ENCODE assay signal across 14 cellular contexts in the genomic region with DNA sequence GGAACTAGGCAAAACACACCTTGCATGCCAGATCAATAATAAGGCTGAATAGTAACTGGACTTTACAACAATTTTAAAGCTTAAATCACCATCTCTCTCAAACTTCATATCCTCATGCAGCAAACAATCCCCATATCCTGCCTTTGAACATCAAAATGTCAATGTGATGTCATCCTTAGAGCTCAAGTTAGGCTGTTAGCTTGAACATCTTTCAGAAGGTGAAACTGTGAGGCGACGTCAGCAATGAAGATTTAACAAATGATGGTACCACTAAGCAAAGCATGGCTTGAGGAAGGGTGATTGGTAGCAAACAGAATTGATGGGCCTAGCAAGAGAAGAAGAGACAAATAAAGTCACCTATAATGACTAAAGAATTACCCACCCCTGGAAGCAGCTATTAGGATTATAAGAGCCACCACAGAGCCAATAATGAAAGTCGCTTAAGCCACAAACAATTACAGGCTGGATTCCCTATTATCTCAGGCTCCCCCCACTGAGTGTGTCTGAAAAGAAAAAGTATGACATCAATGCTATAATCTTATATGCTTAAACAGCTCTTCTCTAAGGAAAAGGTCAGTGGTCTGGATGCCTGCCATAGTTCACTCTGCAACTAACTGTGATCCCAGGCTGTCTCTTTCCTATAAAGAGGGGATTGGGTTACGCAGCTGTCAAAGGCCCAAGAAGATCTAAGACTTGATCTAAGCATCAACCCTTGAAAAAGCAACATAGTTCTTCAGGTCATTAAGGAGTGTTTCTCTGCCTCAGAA. TPM values are rescaled to one million over a fixed set of nuclear protein-coding genes. Genes with fewer than 3 reads are reported as not detected.
DNase-seq lines count a peak whose midpoint lies in the region; ATAC-seq, FAIRE-seq and TF ChIP-seq lines count a peak whose summit lies in the region.
"Had no signal": no experiment of that assay in that cellular context is flagged by ENCODE, and none has a peak within 500 bp of the region (broad histone marks: within the 10 kb centered on the region; RNA-seq: fewer than 3 reads in every experiment).

No MANE protein-coding gene starts in this region.

- in situ Hi-C loops in GM12878 (cut with MboI) = no loop called here

- POLR2A ChIA-PET in GM12878 (lab: Charles Lee) = interaction anchor here (0.6 to 1.5 kb wide), 6 partner anchors 8 to 1328 kb away, joined by 3 to 4 read pairs (median 3); no protein-coding TSS in a partner anchor
- POLR2A ChIA-PET in CD8-positive, alpha-beta memory T cell (lab: Charles Lee) = no interaction called here

- H3K4me1 ChIP-seq in GM12878 (ENCODE audit: control insufficient read depth, insufficient read depth, low read length) = no peaks in the 10 kb centered on the region
- H3K4me1 ChIP-seq in CD8-positive, alpha-beta memory T cell (ENCODE audit: insufficient read depth, low read length) = no peaks in the 10 kb centered on the region

- no peak overlapping the region for H3K4me3 Mint-ChIP-seq in mesothelial cell of epicardium
- no peak overlapping the region for H3K4me3 Mint-ChIP-seq in stimulated activated naive CD8-positive, alpha-beta T cell treated with anti-CD3 and anti-CD28 coated beads, Interleukin-15, amount 100 ng/mL, for 72 hours
- H3K4me3 Mint-ChIP-seq in CD8-positive, alpha-beta memory T cell = no peak overlapping the region
- H3K4me3 Mint-ChIP-seq: activated T-helper 17 cell treated with anti-CD3 and anti-CD28 coated beads, Interleukin-2, amount 50 U/mL, for 72 hours; effector memory CD8-positive, alpha-beta T cell; natural killer cell treated with Interleukin-12 subunit alpha and Interleukin-12 subunit beta and Interleukin-15 and Interleukin-18, amount 100 ng/mL, for 72 hours; T-helper 17 cell had no signal

- H3K36me3 ChIP-seq in GM12878 (ENCODE audit: control insufficient read depth in 2 of 2, insufficient read depth in 2 of 2, low read length in 1 of 2) = no peaks in the 10 kb centered on the region
- H3K36me3 ChIP-seq in CD8-positive, alpha-beta memory T cell (ENCODE audit: insufficient read depth, low read length) = no peaks in the 10 kb centered on the region
- H3K36me3 ChIP-seq: thoracic aorta had no signal

- H3K27ac ChIP-seq in GM12878 (ENCODE audit: control insufficient read depth, insufficient read depth) = no peak overlapping the region
- H3K27ac ChIP-seq in CD8-positive, alpha-beta memory T cell (ENCODE audit: low read depth, low read length) = no peak overlapping the region
- H3K27ac ChIP-seq: thoracic aorta had no signal

- H3K9ac ChIP-seq in GM12878 (ENCODE audit: control insufficient read depth, insufficient read depth, low read length) = no peak overlapping the region

- TF ChIP-seq RAD21 in GM12878 (IDR thresholded peaks at IDR 0.05; ENCODE audit: insufficient read depth, low read depth, low read length) = no peak

- peak overlapping the region; percentile 24 for H3K27ac Mint-ChIP-seq in mesothelial cell of epicardium
- H3K27ac Mint-ChIP-seq in stimulated activated naive CD8-positive, alpha-beta T cell treated with anti-CD3 and anti-CD28 coated beads, Interleukin-15, amount 100 ng/mL, for 72 hours = no peak overlapping the region
- H3K27ac Mint-ChIP-seq in CD8-positive, alpha-beta memory T cell = no peak overlapping the region
- H3K27ac Mint-ChIP-seq: activated T-helper 17 cell treated with anti-CD3 and anti-CD28 coated beads, Interleukin-2, amount 50 U/mL, for 72 hours; effector memory CD8-positive, alpha-beta T cell; natural killer cell treated with Interleukin-12 subunit alpha and Interleukin-12 subunit beta and Interleukin-15 and Interleukin-18, amount 100 ng/mL, for 72 hours; T-helper 17 cell had no signal

- CTCF ChIA-PET in GM12878 (lab: Yijun Ruan, JAX) = interaction anchor here (0.7 to 6.5 kb wide), 9 partner anchors 14 to 168 kb away, joined by 3 to 45 read pairs (median 4); no protein-coding TSS in a partner anchor
- CTCF ChIA-PET in CD8-positive, alpha-beta memory T cell (lab: Charles Lee) = no interaction called here

- no peak for TF ChIP-seq POLR2A in GM12878 (IDR thresholded peaks at IDR 0.05; ENCODE audit: low read depth, low read length)

- H3K9me3 Mint-ChIP-seq in mesothelial cell of epicardium = no peaks in the 10 kb centered on the region
- no peaks in the 10 kb centered on the region for H3K9me3 Mint-ChIP-seq in stimulated activated naive CD8-positive, alpha-beta T cell treated with anti-CD3 and anti-CD28 coated beads, Interleukin-15, amount 100 ng/mL, for 72 hours
- H3K9me3 Mint-ChIP-seq in CD8-positive, alpha-beta memory T cell = peaks cover 0 to 2% (median 0%) of the 10 kb centered on the region in 5 donors
- H3K9me3 Mint-ChIP-seq: activated T-helper 17 cell treated with anti-CD3 and anti-CD28 coated beads, Interleukin-2, amount 50 U/mL, for 72 hours had no signal

- H3K27me3 Mint-ChIP-seq in mesothelial cell of epicardium (ENCODE audit: low read depth) = no peaks in the 10 kb centered on the region
- H3K27me3 Mint-ChIP-seq in stimulated activated naive CD8-positive, alpha-beta T cell treated with anti-CD3 and anti-CD28 coated beads, Interleukin-15, amount 100 ng/mL, for 72 hours = no peaks in the 10 kb centered on the region
- no peaks in the 10 kb centered on the region for H3K27me3 Mint-ChIP-seq in CD8-positive, alpha-beta memory T cell
- H3K27me3 Mint-ChIP-seq: activated T-helper 17 cell treated with anti-CD3 and anti-CD28 coated beads, Interleukin-2, amount 50 U/mL, for 72 hours; effector memory CD8-positive, alpha-beta T cell; T-helper 17 cell had no signal

- no peak overlapping the region for H3K4me3 ChIP-seq in GM12878
- H3K4me3 ChIP-seq in CD8-positive, alpha-beta memory T cell (ENCODE audit: low read length) = no peak overlapping the region
- H3K4me3 ChIP-seq: skin epidermis, thoracic aorta had no signal

- no TSS peak for BruUV-seq in GM12878 (replicated peaks; lab: Mats Ljungman, UMichigan)

- intact Hi-C loops in GM12878 (cut with micrococcal nuclease; ENCODE audit: unreplicated experiment) = no loop called here

- FAIRE-seq in GM12878 (lab: Jason Lieb, UNC) = no peak

- TF ChIP-seq CTCF in GM12878 (IDR thresholded peaks at IDR 0.05 in 2 of 3, conservative IDR thresholded peaks at IDR 0.05 in 1 of 3; ENCODE audit: control insufficient read depth in 2 of 3, extremely low read depth in 1 of 3, insufficient read depth in 1 of 3, low read depth in 3 of 3, low read length in 3 of 3) = no peak
- TF ChIP-seq CTCF in mesothelial cell of epicardium (IDR thresholded peaks at IDR 0.05; ENCODE audit: unreplicated experiment) = no peak

- SMC1A ChIA-PET in GM12878 (lab: Charles Lee; ENCODE audit: uncharacterized antibody, unreplicated experiment) = interaction anchor here (0.7 to 2.4 kb wide), 19 partner anchors 10 to 296 kb away, joined by 3 to 21 read pairs (median 3); no protein-coding TSS in a partner anchor

- peaks cover 11% of the 10 kb centered on the region for H3K36me3 Mint-ChIP-seq in mesothelial cell of epicardium
- H3K36me3 Mint-ChIP-seq in CD8-positive, alpha-beta memory T cell = peaks cover 0 to 2% (median 0%) of the 10 kb centered on the region in 3 donors
- H3K36me3 Mint-ChIP-seq: natural killer cell treated with Interleukin-12 subunit alpha and Interleukin-12 subunit beta and Interleukin-15 and Interleukin-18, amount 100 ng/mL, for 72 hours had no signal

- H3K79me2 ChIP-seq in GM12878 (ENCODE audit: control insufficient read depth, insufficient read depth, low read length) = no peaks in the 10 kb centered on the region

- ATAC-seq in GM12878 = no peak
- ATAC-seq in stimulated activated naive CD8-positive, alpha-beta T cell treated with anti-CD3 and anti-CD28 coated beads, Interleukin-15, amount 100 ng/mL, for 72 hours = no peak
- ATAC-seq: effector memory CD8-positive, alpha-beta T cell; natural killer cell treated with Interleukin-12 subunit alpha and Interleukin-12 subunit beta and Interleukin-15 and Interleukin-18, amount 100 ng/mL, for 72 hours; T-helper 17 cell had no signal

- 44% methylated on average over 4 of the region's 4 CpGs for WGBS in GM12878 (ENCODE audit: insufficient coverage, insufficient replicate concordance, low lambda C conversion rate, missing lambda C conversion rate)

- H2AFZ ChIP-seq in GM12878 (ENCODE audit: control insufficient read depth, low read depth, low read length) = no peak overlapping the region

- no peak overlapping the region for H3K4me2 ChIP-seq in GM12878 (ENCODE audit: control insufficient read depth, insufficient read depth)

- DNase-seq in Daoy (ENCODE audit: low read depth) (peak; percentile 52), NCI-H2196 treated with DMSO at 0.1 percent for 48 hours (lab: John Stamatoyannopoulos, UW; ENCODE audit: unreplicated experiment) (peak; percentile 52), GM12878 (ENCODE audit: low read depth, low spot score) (no peak), mesothelial cell of epicardium (ENCODE audit: low spot score in 2 of 2, unreplicated experiment in 2 of 2) (no peak), cerebellar nuclear complex (lab: John Stamatoyannopoulos, UW) (no peak)
- DNase-seq in stimulated activated naive CD8-positive, alpha-beta T cell treated with anti-CD3 and anti-CD28 coated beads, Interleukin-15, amount 100 ng/mL, for 72 hours = no peak
- no peak for DNase-seq in CD8-positive, alpha-beta memory T cell
- DNase-seq in stimulated activated CD4-positive, alpha-beta T cell treated with anti-CD3 and anti-CD28 coated beads, Interleukin-4, amount 100 ng/mL, for 1 hour = no peak
- DNase-seq: effector memory CD8-positive, alpha-beta T cell; T-helper 17 cell had no signal

- peaks cover 46% of the 10 kb centered on the region for H3K4me1 Mint-ChIP-seq in mesothelial cell of epicardium
- H3K4me1 Mint-ChIP-seq in stimulated activated naive CD8-positive, alpha-beta T cell treated with anti-CD3 and anti-CD28 coated beads, Interleukin-15, amount 100 ng/mL, for 72 hours = no peaks in the 10 kb centered on the region
- no peaks in the 10 kb centered on the region for H3K4me1 Mint-ChIP-seq in CD8-positive, alpha-beta memory T cell

- RAD21 ChIA-PET in GM12878 (lab: Charles Lee; ENCODE audit: unreplicated experiment) = interaction anchor here (0.9 to 1.7 kb wide), 12 partner anchors 10 to 166 kb away, joined by 3 to 7 read pairs (median 4); no protein-coding TSS in a partner anchor

- no peaks in the 10 kb centered on the region; the same call in 2 of the 3 replicates for H3K9me3 ChIP-seq in GM12878 (replicated peaks; ENCODE audit: control insufficient read depth, insufficient read depth, low read length)
- no peaks in the 10 kb centered on the region for H3K9me3 ChIP-seq in CD8-positive, alpha-beta memory T cell (ENCODE audit: low read length)
- H3K9me3 ChIP-seq: thoracic aorta had no signal

- H3K27me3 ChIP-seq in GM12878 (replicated peaks in 1 of 2; ENCODE audit: control insufficient read depth in 2 of 2, insufficient read depth in 2 of 2, low read length in 1 of 2) = no peaks in the 10 kb centered on the region
- H3K27me3 ChIP-seq in CD8-positive, alpha-beta memory T cell (ENCODE audit: insufficient read depth, low read length, poor library complexity, severe bottlenecking) = no peaks in the 10 kb centered on the region

- TF ChIP-seq EP300 in GM12878 (IDR thresholded peaks at IDR 0.05; ENCODE audit: borderline replicate concordance in 1 of 2, control insufficient read depth in 1 of 2, low read depth in 2 of 2, low read length in 2 of 2) = no peak

- no peaks in the 10 kb centered on the region for H4K20me1 ChIP-seq in GM12878 (ENCODE audit: control insufficient read depth, insufficient read depth)

RNA-seq across cellular contexts. Expression of a gene that starts 18.2 kb away (rescaled TPM):
- 4.0 and 4.3 TPM in 2 replicates for total RNA-seq in Daoy (2014; rRNA removed; shearing (Covaris generic))
- 20.3 and 22.4 TPM in 2 replicates for total RNA-seq in GM12878 (2013; cell fraction: nucleolus; rRNA removed)
- total RNA-seq in GM12878 (2014; rRNA removed) = 2.1 and 2.7 TPM in 2 replicates
- total RNA-seq in GM12878 (2014; rRNA removed; fragmentation: Illumina TruSeq; extraction: Trizol) = 1.6 and 2.4 TPM in 2 replicates
- 1.7 and 3.0 TPM in 2 replicates for total RNA-seq in GM12878 (2021)
- polyA plus RNA-seq in GM12878 (2011; ENCODE audit: low read depth) = 28.3 TPM
- 8.1 and 10.7 TPM in 2 replicates for polyA plus RNA-seq in GM12878 (2011; rRNA removed)
- polyA plus RNA-seq in GM12878 (2011; cell fraction: cytosol; rRNA removed) = 3.8 and 5.6 TPM in 2 replicates
- polyA plus RNA-seq in GM12878 (2011; cell fraction: nucleus; rRNA removed) = 5.5 and 9.4 TPM in 2 replicates
- polyA plus RNA-seq in GM12878 (2012) = 9.3 and 15.9 TPM in 2 replicates
- polyA plus RNA-seq in GM12878 (2014; fragmentation: Illumina TruSeq; extraction: Trizol) = 1.8 and 2.5 TPM in 2 replicates
- polyA plus RNA-seq in GM12878 (2014; fragmentation: Nextera tagmentation; extraction: Ambion mirVana) = 1 to 10 TPM; 1.4 to 2.1 TPM
- 0.71 and 2.0 TPM in 2 replicates for polyA plus RNA-seq in GM12878 (2014; rRNA removed)
- under 1 TPM; 0.42 to 0.84 TPM for polyA plus RNA-seq in GM12878 (2016; fragmentation: Nextera tagmentation; extraction: Ambion mirVana)
- polyA minus RNA-seq in GM12878 (2011; rRNA and poly(A)+ RNA removed) = 6.3 and 8.6 TPM in 2 replicates
- 2.7 and 3.3 TPM in 2 replicates for polyA minus RNA-seq in GM12878 (2011; cell fraction: cytosol; rRNA and poly(A)+ RNA removed)
- polyA minus RNA-seq in GM12878 (2011; cell fraction: nucleus; rRNA and poly(A)+ RNA removed) = 4.4 and 7.5 TPM in 2 replicates
- 8.3 to 10.5 TPM (median 9.6 TPM) in 3 replicates for total RNA-seq in mesothelial cell of epicardium
- 1 to 10 TPM; 1.6 to 2.1 TPM for total RNA-seq in CD8-positive, alpha-beta memory T cell
- polyA plus RNA-seq in CD8-positive, alpha-beta memory T cell = 2.5 TPM

Comparison
In these comparisons a context has a peak if more than half of its experiments do, and no peak if none do; other contexts are left out.
1. DNase-seq: peak in Daoy (single experiment) and NCI-H2196 treated with DMSO at 0.1 percent for 48 hours (single experiment); none in GM12878 (single experiment), mesothelial cell of epicardium (0 of 2), cerebellar nuclear complex (0 of 2), stimulated activated naive CD8-positive, alpha-beta T cell treated with anti-CD3 and anti-CD28 coated beads, Interleukin-15, amount 100 ng/mL, for 72 hours (0 of 2), CD8-positive, alpha-beta memory T cell (0 of 5) and stimulated activated CD4-positive, alpha-beta T cell treated with anti-CD3 and anti-CD28 coated beads, Interleukin-4, amount 100 ng/mL, for 1 hour (single experiment).